ENCODE assay signal across 12 cellular contexts in genomic region chr6:134171517-134171916, GRCh38.
DNase-seq lines count a peak whose midpoint lies in the region; ATAC-seq, FAIRE-seq and TF ChIP-seq lines count a peak whose summit lies in the region.
"Had no signal": no experiment of that assay in that cellular context is flagged by ENCODE, and none has a peak within 500 bp of the region (broad histone marks: within the 10 kb centered on the region; RNA-seq: fewer than 3 reads in every experiment).

No MANE protein-coding gene starts in this region.

- no peak overlapping the region for H3K4me2 ChIP-seq in K562 (ENCODE audit: insufficient read depth, low read length)

- H3K79me2 ChIP-seq in K562 (ENCODE audit: control insufficient read depth, insufficient read depth, low read length), result peaks cover 5% of the 10 kb centered on the region

- in situ Hi-C loops in K562 (cut with MboI), result loop anchor here (5.0 to 25.0 kb wide), 2 partner anchors 651 to 1266 kb away; no protein-coding TSS in a partner anchor

- H3K36me3 ChIP-seq in K562 (ENCODE audit: control insufficient read depth, insufficient read depth, low read length), result peaks cover 38% of the 10 kb centered on the region
- peaks cover 10 to 52% (median 24%) of the 10 kb centered on the region in 4 donors for H3K36me3 ChIP-seq in right lobe of liver

- TF ChIP-seq CTCF in K562 (IDR thresholded peaks at IDR 0.05 in 2 of 3, conservative IDR thresholded peaks at IDR 0.05 in 1 of 3; ENCODE audit: insufficient read depth in 2 of 3, low read depth in 1 of 3, low read length in 3 of 3), result no peak
- TF ChIP-seq CTCF in right lobe of liver (IDR thresholded peaks at IDR 0.05), result no peak
- no peak for TF ChIP-seq CTCF in endothelial cell (IDR thresholded peaks at IDR 0.05; ENCODE audit: unreplicated experiment)

- H3K36me3 Mint-ChIP-seq in activated CD4-positive, alpha-beta memory T cell treated with anti-CD3 and anti-CD28 coated beads, Interleukin-2, amount 10 ng/mL, durations not matched to agents 7 days and 5 days (ENCODE audit: low read depth), result peaks cover 69% of the 10 kb centered on the region
- H3K36me3 Mint-ChIP-seq in activated CD4-positive, alpha-beta memory T cell treated with anti-CD3 and anti-CD28 coated beads for 36 hours, result peaks cover 58% of the 10 kb centered on the region
- H3K36me3 Mint-ChIP-seq in endothelial cell (ENCODE audit: low read depth, unreplicated experiment), result peaks cover 9% of the 10 kb centered on the region

- H3K27me3 ChIP-seq in K562 (ENCODE audit: control insufficient read depth in 2 of 2, insufficient read depth in 2 of 2, low read length in 2 of 2) (no peaks in the 10 kb centered on the region), right lobe of liver (no peaks in the 10 kb centered on the region)

- H3K4me1 ChIP-seq in K562 (replicated peaks in 1 of 2; ENCODE audit: control insufficient read depth in 2 of 2, insufficient read depth in 2 of 2, low read length in 2 of 2), result peaks cover 3 to 16% of the 10 kb centered on the region in 2 experiments; a peak in 4 of 5 replicates
- H3K4me1 ChIP-seq in right lobe of liver, result peaks cover 0 to 39% (median 16%) of the 10 kb centered on the region in 4 donors

- no peaks in the 10 kb centered on the region for H3K9me3 Mint-ChIP-seq in activated CD4-positive, alpha-beta memory T cell treated with anti-CD3 and anti-CD28 coated beads, Interleukin-2, amount 10 ng/mL, durations not matched to agents 7 days and 5 days
- H3K9me3 Mint-ChIP-seq in activated CD4-positive, alpha-beta memory T cell treated with anti-CD3 and anti-CD28 coated beads for 36 hours, result no peaks in the 10 kb centered on the region
- no peaks in the 10 kb centered on the region for H3K9me3 Mint-ChIP-seq in endothelial cell (ENCODE audit: unreplicated experiment)

- H3K4me3 Mint-ChIP-seq in activated CD4-positive, alpha-beta memory T cell treated with anti-CD3 and anti-CD28 coated beads, Interleukin-2, amount 10 ng/mL, durations not matched to agents 7 days and 5 days, result peak overlapping the region; percentile 5
- H3K4me3 Mint-ChIP-seq in activated CD4-positive, alpha-beta memory T cell treated with anti-CD3 and anti-CD28 coated beads for 36 hours, result no peak overlapping the region
- H3K4me3 Mint-ChIP-seq in endothelial cell (ENCODE audit: unreplicated experiment), result no peak overlapping the region

- no peaks in the 10 kb centered on the region for H3K9me3 ChIP-seq in K562 (replicated peaks; ENCODE audit: control insufficient read depth, insufficient read depth, low read depth, low read length)
- no peaks in the 10 kb centered on the region for H3K9me3 ChIP-seq in right lobe of liver

- H3K27ac ChIP-seq in K562 (ENCODE audit: extremely low read depth, low read depth, low read length) (no peak overlapping the region), right lobe of liver (peak overlapping the region; percentile 18 to 98 (median 76)), substantia nigra (ENCODE audit: low read depth, low read length, poor library complexity, severe bottlenecking) (peak overlapping the region; percentile 85)

- H2AFZ ChIP-seq in K562 (ENCODE audit: low read depth, low read length), result no peak overlapping the region

- TF ChIP-seq POLR2A in K562 (conservative IDR thresholded peaks at IDR 0.05) (no peak), right lobe of liver (IDR thresholded peaks at IDR 0.05) (no peak)

- DNase-seq in activated CD4-positive, alpha-beta memory T cell treated with anti-CD3 and anti-CD28 coated beads, Interleukin-2, amount 10 ng/mL, durations not matched to agents 7 days and 5 days, result no peak
- DNase-seq in activated CD4-positive, alpha-beta memory T cell treated with anti-CD3 and anti-CD28 coated beads for 36 hours, result no peak
- DNase-seq in K562 (ENCODE audit: extremely low read depth in 1 of 4, low spot score in 3 of 4), result no peak
- no peak for DNase-seq in right lobe of liver
- DNase-seq in substantia nigra (lab: John Stamatoyannopoulos, UW), result peak in 3 of 49 donors; percentile 11 to 32 (median 20)
- DNase-seq in NCI-H2171 (lab: John Stamatoyannopoulos, UW), result no peak
- DNase-seq in endothelial cell (ENCODE audit: low spot score), result no peak
- DNase-seq in NCI-H2107 (lab: John Stamatoyannopoulos, UW), result no peak
- DNase-seq: H7; stimulated activated CD8-positive, alpha-beta memory T cell treated with anti-CD3 and anti-CD28 coated beads, Interleukin-4, amount 100 ng/mL, for 48 hours had no signal

- no TSS peak for BruUV-seq in K562 (replicated peaks; lab: Mats Ljungman, UMichigan)

- no peaks in the 10 kb centered on the region for H3K9me1 ChIP-seq in K562 (ENCODE audit: control insufficient read depth, insufficient read depth, low read length)

- peaks cover 51% of the 10 kb centered on the region for H3K4me1 Mint-ChIP-seq in activated CD4-positive, alpha-beta memory T cell treated with anti-CD3 and anti-CD28 coated beads, Interleukin-2, amount 10 ng/mL, durations not matched to agents 7 days and 5 days
- peaks cover 51% of the 10 kb centered on the region for H3K4me1 Mint-ChIP-seq in activated CD4-positive, alpha-beta memory T cell treated with anti-CD3 and anti-CD28 coated beads for 36 hours (ENCODE audit: low read depth)
- H3K4me1 Mint-ChIP-seq in endothelial cell (ENCODE audit: unreplicated experiment), result peaks cover 16% of the 10 kb centered on the region

- no peak for TF ChIP-seq EP300 in K562 (IDR thresholded peaks at IDR 0.05; ENCODE audit: low read length)

- no peak for TF ChIP-seq RAD21 in K562 (CRISPR knock-in tag; conservative IDR thresholded peaks at IDR 0.05 in 1 of 2, IDR thresholded peaks at IDR 0.05 in 1 of 2)

- H3K9ac ChIP-seq in K562 (ENCODE audit: insufficient read depth in 1 of 2, low read depth in 2 of 2, low read length in 2 of 2), result no peak overlapping the region

- ATAC-seq in K562, result no peak
- no peak for ATAC-seq in right lobe of liver
- ATAC-seq: activated CD4-positive, CD25-positive, alpha-beta regulatory T cell treated with anti-CD3 and anti-CD28 coated beads, Interleukin-2, amount 50 U/mL, for 24 hours had no signal

- intact Hi-C loops in activated CD4-positive, alpha-beta memory T cell treated with anti-CD3 and anti-CD28 coated beads for 36 hours (cut with micrococcal nuclease), result loop anchor here (5.0 to 10.0 kb wide), 2 partner anchors 1013 to 1266 kb away; partner anchors contain the start of gene MYB
- intact Hi-C loops in K562 (cut with micrococcal nuclease) (loop anchor here (10.0 kb wide), 2 partner anchors 203 to 1263 kb away; no protein-coding TSS in a partner anchor), right lobe of liver (cut with DNase I) (loop anchor here in 1 of 2 donors (10.0 kb wide), 2 partner anchors 343 to 473 kb away; no protein-coding TSS in a partner anchor)

- POLR2A ChIA-PET in activated CD4-positive, alpha-beta memory T cell treated with anti-CD3 and anti-CD28 coated beads, Interleukin-2, amount 10 ng/mL, durations not matched to agents 7 days and 5 days (lab: Charles Lee), result interaction anchor here (0.6 to 1.0 kb wide), 2 partner anchors 202 to 649 kb away, joined by 3 read pairs; no protein-coding TSS in a partner anchor
- POLR2A ChIA-PET in activated CD4-positive, alpha-beta memory T cell treated with anti-CD3 and anti-CD28 coated beads for 36 hours (lab: Charles Lee), result no interaction called here
- POLR2A ChIA-PET in K562 (lab: Yijun Ruan, JAX), result interaction anchor here (0.6 to 1.6 kb wide), 7 partner anchors 10 to 694 kb away, joined by 3 to 5 read pairs (median 3); no protein-coding TSS in a partner anchor

- FAIRE-seq in K562 (lab: Jason Lieb, UNC), result no peak
- FAIRE-seq: HTR-8/SVneo had no signal

- H3K27me3 Mint-ChIP-seq in activated CD4-positive, alpha-beta memory T cell treated with anti-CD3 and anti-CD28 coated beads, Interleukin-2, amount 10 ng/mL, durations not matched to agents 7 days and 5 days, result no peaks in the 10 kb centered on the region
- H3K27me3 Mint-ChIP-seq in activated CD4-positive, alpha-beta memory T cell treated with anti-CD3 and anti-CD28 coated beads for 36 hours, result no peaks in the 10 kb centered on the region
- H3K27me3 Mint-ChIP-seq in endothelial cell (ENCODE audit: unreplicated experiment), result peaks cover 7% of the 10 kb centered on the region

- 72% methylated on average over 5 of the region's 5 CpGs for WGBS in K562 (ENCODE audit: insufficient coverage, low coverage, missing lambda C conversion rate)
- 66% methylated on average over 4 of the region's 5 CpGs for WGBS in right lobe of liver (ENCODE audit: insufficient coverage, low coverage, low lambda C conversion rate, missing lambda C conversion rate)

- H4K20me1 ChIP-seq in K562 (replicated peaks; ENCODE audit: control insufficient read depth, insufficient read depth, low read length), result no peaks in the 10 kb centered on the region

- no peak overlapping the region for H3K4me3 ChIP-seq in K562
- peak overlapping the region; percentile 78 to 93 (median 83) for H3K4me3 ChIP-seq in right lobe of liver

- CTCF ChIA-PET in activated CD4-positive, alpha-beta memory T cell treated with anti-CD3 and anti-CD28 coated beads, Interleukin-2, amount 10 ng/mL, durations not matched to agents 7 days and 5 days (lab: Charles Lee), result interaction anchor here (1.1 to 2.1 kb wide), 2 partner anchors 470 to 651 kb away, joined by 4 to 15 read pairs; no protein-coding TSS in a partner anchor
- CTCF ChIA-PET in activated CD4-positive, alpha-beta memory T cell treated with anti-CD3 and anti-CD28 coated beads for 36 hours (lab: Charles Lee), result interaction anchor here (0.6 to 3.4 kb wide), 7 partner anchors 15 to 711 kb away, joined by 3 to 19 read pairs (median 3); no protein-coding TSS in a partner anchor
- CTCF ChIA-PET in K562 (lab: Yijun Ruan, JAX; ENCODE audit: low intra/inter-chr PET ratio), result no interaction called here

- H3K27ac Mint-ChIP-seq in activated CD4-positive, alpha-beta memory T cell treated with anti-CD3 and anti-CD28 coated beads, Interleukin-2, amount 10 ng/mL, durations not matched to agents 7 days and 5 days, result no peak overlapping the region
- H3K27ac Mint-ChIP-seq in activated CD4-positive, alpha-beta memory T cell treated with anti-CD3 and anti-CD28 coated beads for 36 hours, result no peak overlapping the region
- no peak overlapping the region for H3K27ac Mint-ChIP-seq in endothelial cell (ENCODE audit: unreplicated experiment)

TF ChIP-seq in K562, 482 proteins besides CTCF, POLR2A, EP300 and RAD21:
- TF ChIP-seq ETS1 (conservative IDR thresholded peaks at IDR 0.05; ENCODE audit: control insufficient read depth, low read depth, low read length) (no peak), KAT7 (CRISPR knock-in tag; IDR thresholded peaks at IDR 0.05; ENCODE audit: borderline replicate concordance) (peak; percentile 70; the same call in 1 of the 2 replicates)
